ENCODE assay signal across 22 cellular contexts in the genomic region with DNA sequence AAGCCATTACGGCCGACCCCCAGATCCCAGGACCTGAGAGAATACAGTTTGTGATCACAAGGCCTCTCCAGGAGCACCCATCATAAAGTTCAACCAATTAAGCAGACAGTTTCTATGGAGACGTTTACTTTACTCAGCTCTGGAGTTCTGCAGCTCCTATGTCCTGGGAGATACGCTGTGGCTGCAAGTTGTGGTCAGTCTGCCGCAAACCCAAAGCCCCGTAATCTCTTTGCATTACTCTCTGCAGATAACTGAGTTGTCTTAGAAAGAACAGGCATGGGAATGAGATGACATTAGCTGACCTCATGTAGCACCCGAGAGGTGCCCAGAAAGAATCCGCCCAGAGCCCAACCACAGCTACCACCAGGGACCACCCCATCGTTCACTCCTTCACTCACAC.
DNase-seq lines count a peak whose midpoint lies in the region; ATAC-seq, FAIRE-seq and TF ChIP-seq lines count a peak whose summit lies in the region.
"Had no signal": no experiment of that assay in that cellular context is flagged by ENCODE, and none has a peak within 500 bp of the region (broad histone marks: within the 10 kb centered on the region; RNA-seq: fewer than 3 reads in every experiment).

No MANE protein-coding gene starts in this region.

- 87 to 92% methylated on average over 4 to 9 of the region's 9 CpGs for WGBS in mesodermal cell (ENCODE audit: insufficient coverage in 2 of 2), 2 experiments
- 37 to 67% methylated on average over 9 of the region's 9 CpGs for WGBS in sigmoid colon, 2 donors

- no peak for ATAC-seq in GM23338
- no peak for ATAC-seq in HG03039 (IDR thresholded peaks at IDR 0.05; ENCODE audit: unreplicated experiment)
- ATAC-seq: A549, GM12878 had no signal

- peak; percentile 7 for FAIRE-seq in bronchial epithelial cell (lab: Jason Lieb, UNC)
- FAIRE-seq: A549, GM12878, RCC 7860 had no signal

- H3K36me3 ChIP-seq in GM23338 (ENCODE audit: insufficient read depth): no peaks in the 10 kb centered on the region
- H3K36me3 ChIP-seq in bronchial epithelial cell (ENCODE audit: control insufficient read depth, insufficient read depth, low read length): no peaks in the 10 kb centered on the region
- no peaks in the 10 kb centered on the region for H3K36me3 ChIP-seq in mesodermal cell (ENCODE audit: control insufficient read depth, insufficient read depth, low read length)
- H3K36me3 ChIP-seq in sigmoid colon: no peaks in the 10 kb centered on the region
- H3K36me3 ChIP-seq: HAP-1, SJSA1 had no signal

- H3K4me1 Mint-ChIP-seq in GM23338: peaks cover 26% of the 10 kb centered on the region
- H3K4me1 Mint-ChIP-seq in activated T-helper 1 cell treated with anti-CD3 and anti-CD28 coated beads, Interleukin-12 subunit alpha, Interleukin-12 subunit beta, Interleukin-2, Interleukin-4 antibody, amounts not matched to agents 30 ng/mL and 10 ng/mL and 1 ng/mL, durations not matched to agents 14 hours and 24 hours and 36 hours (ENCODE audit: low read depth): no peaks in the 10 kb centered on the region
- H3K4me1 Mint-ChIP-seq: B cell, CD14-positive monocyte had no signal

- intact Hi-C loops in sigmoid colon (cut with DNase I): no loop called here
- intact Hi-C loops in activated T-helper 1 cell treated with anti-CD3 and anti-CD28 coated beads, Interleukin-12 subunit alpha, Interleukin-12 subunit beta, Interleukin-2, Interleukin-4 antibody, amounts not matched to agents 30 ng/mL and 10 ng/mL and 1 ng/mL, durations not matched to agents 14 hours and 24 hours and 36 hours (cut with micrococcal nuclease): no loop called here

- peaks cover 18% of the 10 kb centered on the region; the same call in 1 of the 2 replicates for H3K9me2 ChIP-seq in GM23338 (ENCODE audit: insufficient read depth)

- H3K4me1 ChIP-seq in GM23338 (ENCODE audit: insufficient read depth) (peaks cover 15% of the 10 kb centered on the region), mesodermal cell (ENCODE audit: control insufficient read depth, insufficient read depth, low read length, poor library complexity, severe bottlenecking) (no peaks in the 10 kb centered on the region), sigmoid colon (peaks cover 0 to 47% (median 45%) of the 10 kb centered on the region in 4 donors)
- H3K4me1 ChIP-seq: A549, SJSA1 had no signal

- TF ChIP-seq CTCF in GM23338 (conservative IDR thresholded peaks at IDR 0.05; ENCODE audit: low read depth in 2 of 2): no peak
- TF ChIP-seq CTCF in bronchial epithelial cell (IDR thresholded peaks at IDR 0.05; ENCODE audit: insufficient read depth, low read length, severe bottlenecking): no peak
- TF ChIP-seq CTCF in sigmoid colon (IDR thresholded peaks at IDR 0.05): no peak

- H3F3A ChIP-seq in GM23338 (replicated peaks; ENCODE audit: low read depth): no peaks in the 10 kb centered on the region

- no peak overlapping the region for H3K4me3 Mint-ChIP-seq in GM23338
- no peak overlapping the region for H3K4me3 Mint-ChIP-seq in activated T-helper 1 cell treated with anti-CD3 and anti-CD28 coated beads, Interleukin-12 subunit alpha, Interleukin-12 subunit beta, Interleukin-2, Interleukin-4 antibody, amounts not matched to agents 30 ng/mL and 10 ng/mL and 1 ng/mL, durations not matched to agents 14 hours and 24 hours and 36 hours
- H3K4me3 Mint-ChIP-seq: B cell, CD14-positive monocyte had no signal

- DNase-seq in GM23338 (ENCODE audit: low spot score): no peak
- DNase-seq in bronchial epithelial cell (ENCODE audit: low read depth): no peak
- DNase-seq in sigmoid colon: no peak
- no peak for DNase-seq in stimulated activated CD4-positive, alpha-beta T cell treated with anti-CD3 and anti-CD28 coated beads, Interleukin-2, amount 100 ng/mL, for 24 hours
- no peak for DNase-seq in activated T-helper 1 cell treated with anti-CD3 and anti-CD28 coated beads, Interleukin-12 subunit alpha, Interleukin-12 subunit beta, Interleukin-2, Interleukin-4 antibody, amounts not matched to agents 30 ng/mL and 10 ng/mL and 1 ng/mL, durations not matched to agents 14 hours and 24 hours and 36 hours (ENCODE audit: low spot score)
- DNase-seq: IMR-90, NCI-H1105 treated with DMSO at 0.1 percent for 48 hours, NCI-H1694, NCI-H2081, NCI-H2171, NCI-H345, NCI-H526 had no signal

- H3K27ac ChIP-seq in GM23338 (ENCODE audit: low read depth): no peak overlapping the region
- H3K27ac ChIP-seq in mesodermal cell (ENCODE audit: low read depth, low read length, severe bottlenecking): peak overlapping the region; percentile 30
- peak overlapping the region in 3 of 4 donors; percentile 72 to 84 (median 76) for H3K27ac ChIP-seq in sigmoid colon
- H3K27ac ChIP-seq: A549, KMS-11, SJSA1 had no signal

- peaks cover 1% of the 10 kb centered on the region for H3K27me3 Mint-ChIP-seq in GM23338 (ENCODE audit: insufficient read depth, low read depth, poor library complexity)
- H3K27me3 Mint-ChIP-seq in activated T-helper 1 cell treated with anti-CD3 and anti-CD28 coated beads, Interleukin-12 subunit alpha, Interleukin-12 subunit beta, Interleukin-2, Interleukin-4 antibody, amounts not matched to agents 30 ng/mL and 10 ng/mL and 1 ng/mL, durations not matched to agents 14 hours and 24 hours and 36 hours (ENCODE audit: insufficient read depth): no peaks in the 10 kb centered on the region

- H3K36me3 Mint-ChIP-seq in GM23338 (ENCODE audit: low read depth): peaks cover 13% of the 10 kb centered on the region
- H3K36me3 Mint-ChIP-seq in activated T-helper 1 cell treated with anti-CD3 and anti-CD28 coated beads, Interleukin-12 subunit alpha, Interleukin-12 subunit beta, Interleukin-2, Interleukin-4 antibody, amounts not matched to agents 30 ng/mL and 10 ng/mL and 1 ng/mL, durations not matched to agents 14 hours and 24 hours and 36 hours (ENCODE audit: low read depth): no peaks in the 10 kb centered on the region
- H3K36me3 Mint-ChIP-seq: CD14-positive monocyte had no signal

- TF ChIP-seq EP300 in sigmoid colon (IDR thresholded peaks at IDR 0.05): no peak

- H3K9me3 ChIP-seq in mesodermal cell (ENCODE audit: control insufficient read depth, low read length) (no peaks in the 10 kb centered on the region), sigmoid colon (no peaks in the 10 kb centered on the region)
- H3K9me3 ChIP-seq: A549, HAP-1 had no signal

- H3K79me2 ChIP-seq in GM23338 (replicated peaks; ENCODE audit: insufficient read depth): no peaks in the 10 kb centered on the region

- H3K9me3 Mint-ChIP-seq in GM23338: peaks cover 9% of the 10 kb centered on the region; the same call in 1 of the 3 replicates
- H3K9me3 Mint-ChIP-seq in activated T-helper 1 cell treated with anti-CD3 and anti-CD28 coated beads, Interleukin-12 subunit alpha, Interleukin-12 subunit beta, Interleukin-2, Interleukin-4 antibody, amounts not matched to agents 30 ng/mL and 10 ng/mL and 1 ng/mL, durations not matched to agents 14 hours and 24 hours and 36 hours: no peaks in the 10 kb centered on the region

- no peak for TF ChIP-seq POLR2A in sigmoid colon (IDR thresholded peaks at IDR 0.05)

- no peak overlapping the region for H3K27ac Mint-ChIP-seq in GM23338
- H3K27ac Mint-ChIP-seq in activated T-helper 1 cell treated with anti-CD3 and anti-CD28 coated beads, Interleukin-12 subunit alpha, Interleukin-12 subunit beta, Interleukin-2, Interleukin-4 antibody, amounts not matched to agents 30 ng/mL and 10 ng/mL and 1 ng/mL, durations not matched to agents 14 hours and 24 hours and 36 hours: no peak overlapping the region
- H3K27ac Mint-ChIP-seq: B cell had no signal

- H2AFZ ChIP-seq in GM23338: 0 out of 2 replicates have a peak overlapping the region, but pooled peaks have one; percentile 48

- no peak overlapping the region for H3K4me3 ChIP-seq in GM23338
- no peak overlapping the region for H3K4me3 ChIP-seq in bronchial epithelial cell (ENCODE audit: low read depth, low read length)
- H3K4me3 ChIP-seq in mesodermal cell (ENCODE audit: extremely low read depth, insufficient read depth, low read length, poor library complexity, severe bottlenecking): no peak overlapping the region
- H3K4me3 ChIP-seq in sigmoid colon: no peak overlapping the region
- H3K4me3 ChIP-seq: A549, GM12878, HAP-1, SJSA1 had no signal

- H3K27me3 ChIP-seq in GM23338 (ENCODE audit: insufficient read depth) (no peaks in the 10 kb centered on the region), bronchial epithelial cell (ENCODE audit: control insufficient read depth, insufficient read depth, low read length) (peaks cover 3% of the 10 kb centered on the region), sigmoid colon (no peaks in the 10 kb centered on the region)
- H3K27me3 ChIP-seq: SJSA1 had no signal

- H3K4me2 ChIP-seq in GM23338: no peak overlapping the region
- H3K4me2 ChIP-seq: A549, KMS-11 had no signal

- no peaks in the 10 kb centered on the region for H4K20me1 ChIP-seq in GM23338 (replicated peaks; ENCODE audit: insufficient read depth)

TF ChIP-seq in GM23338, 12 proteins besides CTCF, POLR2A, EP300 and RAD21 (continues in another document):
- no peak for TF ChIP-seq ZNF114 (CRISPR knock-in tag; IDR thresholded peaks at IDR 0.05)
